ENCODE assay signal across 1 cellular context in the genomic region with DNA sequence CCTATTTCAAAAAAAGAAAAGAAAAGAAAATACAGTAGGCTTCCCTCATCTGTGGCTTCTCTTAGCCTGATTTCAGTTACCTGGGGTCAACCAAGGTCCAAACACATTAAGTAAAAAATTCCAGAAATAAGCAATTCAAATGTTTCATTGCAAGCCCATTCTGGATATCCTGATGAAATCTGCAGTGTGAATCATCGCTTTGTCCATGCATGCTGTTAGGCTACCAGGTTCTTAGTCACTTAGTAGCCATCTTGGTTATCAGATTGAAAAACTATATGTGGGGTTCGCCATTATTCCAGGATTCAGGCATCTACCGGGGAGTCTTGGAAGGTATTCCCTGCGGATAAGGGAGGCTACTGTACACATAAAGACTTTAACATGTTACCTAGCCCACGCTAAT.
TF ChIP-seq lines count a peak whose summit lies in the region.

No MANE protein-coding gene starts in this region.

TF ChIP-seq in SK-N-SH, 30 proteins besides CTCF, POLR2A, EP300 and RAD21:
- TF ChIP-seq, protein P1, sequence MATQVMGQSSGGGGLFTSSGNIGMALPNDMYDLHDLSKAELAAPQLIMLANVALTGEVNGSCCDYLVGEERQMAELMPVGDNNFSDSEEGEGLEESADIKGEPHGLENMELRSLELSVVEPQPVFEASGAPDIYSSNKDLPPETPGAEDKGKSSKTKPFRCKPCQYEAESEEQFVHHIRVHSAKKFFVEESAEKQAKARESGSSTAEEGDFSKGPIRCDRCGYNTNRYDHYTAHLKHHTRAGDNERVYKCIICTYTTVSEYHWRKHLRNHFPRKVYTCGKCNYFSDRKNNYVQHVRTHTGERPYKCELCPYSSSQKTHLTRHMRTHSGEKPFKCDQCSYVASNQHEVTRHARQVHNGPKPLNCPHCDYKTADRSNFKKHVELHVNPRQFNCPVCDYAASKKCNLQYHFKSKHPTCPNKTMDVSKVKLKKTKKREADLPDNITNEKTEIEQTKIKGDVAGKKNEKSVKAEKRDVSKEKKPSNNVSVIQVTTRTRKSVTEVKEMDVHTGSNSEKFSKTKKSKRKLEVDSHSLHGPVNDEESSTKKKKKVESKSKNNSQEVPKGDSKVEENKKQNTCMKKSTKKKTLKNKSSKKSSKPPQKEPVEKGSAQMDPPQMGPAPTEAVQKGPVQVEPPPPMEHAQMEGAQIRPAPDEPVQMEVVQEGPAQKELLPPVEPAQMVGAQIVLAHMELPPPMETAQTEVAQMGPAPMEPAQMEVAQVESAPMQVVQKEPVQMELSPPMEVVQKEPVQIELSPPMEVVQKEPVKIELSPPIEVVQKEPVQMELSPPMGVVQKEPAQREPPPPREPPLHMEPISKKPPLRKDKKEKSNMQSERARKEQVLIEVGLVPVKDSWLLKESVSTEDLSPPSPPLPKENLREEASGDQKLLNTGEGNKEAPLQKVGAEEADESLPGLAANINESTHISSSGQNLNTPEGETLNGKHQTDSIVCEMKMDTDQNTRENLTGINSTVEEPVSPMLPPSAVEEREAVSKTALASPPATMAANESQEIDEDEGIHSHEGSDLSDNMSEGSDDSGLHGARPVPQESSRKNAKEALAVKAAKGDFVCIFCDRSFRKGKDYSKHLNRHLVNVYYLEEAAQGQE (IDR thresholded peaks at IDR 0.05; ENCODE audit: low read depth, low read length) = no peak
- TF ChIP-seq, protein P2, sequence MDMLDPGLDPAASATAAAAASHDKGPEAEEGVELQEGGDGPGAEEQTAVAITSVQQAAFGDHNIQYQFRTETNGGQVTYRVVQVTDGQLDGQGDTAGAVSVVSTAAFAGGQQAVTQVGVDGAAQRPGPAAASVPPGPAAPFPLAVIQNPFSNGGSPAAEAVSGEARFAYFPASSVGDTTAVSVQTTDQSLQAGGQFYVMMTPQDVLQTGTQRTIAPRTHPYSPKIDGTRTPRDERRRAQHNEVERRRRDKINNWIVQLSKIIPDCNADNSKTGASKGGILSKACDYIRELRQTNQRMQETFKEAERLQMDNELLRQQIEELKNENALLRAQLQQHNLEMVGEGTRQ (IDR thresholded peaks at IDR 0.05; ENCODE audit: borderline replicate concordance, low read depth, low read length) = no peak
- TF ChIP-seq FOXJ3 (CRISPR knock-in tag; IDR thresholded peaks at IDR 0.05) (no peak), POLR2AphosphoS5 (IDR thresholded peaks at IDR 0.05; ENCODE audit: low read depth, low read length) (no peak), YY1 (IDR thresholded peaks at IDR 0.05; ENCODE audit: low read depth) (peak; percentile 43; the same call in 1 of the 2 replicates), FOSL2 (IDR thresholded peaks at IDR 0.05; ENCODE audit: borderline replicate concordance, low read depth) (peak; percentile 20; the same call in 1 of the 2 replicates)
TF ChIP-seq in SK-N-SH: peak in this region for 2.
